ENCODE assay signal across 12 cellular contexts in the genomic region with DNA sequence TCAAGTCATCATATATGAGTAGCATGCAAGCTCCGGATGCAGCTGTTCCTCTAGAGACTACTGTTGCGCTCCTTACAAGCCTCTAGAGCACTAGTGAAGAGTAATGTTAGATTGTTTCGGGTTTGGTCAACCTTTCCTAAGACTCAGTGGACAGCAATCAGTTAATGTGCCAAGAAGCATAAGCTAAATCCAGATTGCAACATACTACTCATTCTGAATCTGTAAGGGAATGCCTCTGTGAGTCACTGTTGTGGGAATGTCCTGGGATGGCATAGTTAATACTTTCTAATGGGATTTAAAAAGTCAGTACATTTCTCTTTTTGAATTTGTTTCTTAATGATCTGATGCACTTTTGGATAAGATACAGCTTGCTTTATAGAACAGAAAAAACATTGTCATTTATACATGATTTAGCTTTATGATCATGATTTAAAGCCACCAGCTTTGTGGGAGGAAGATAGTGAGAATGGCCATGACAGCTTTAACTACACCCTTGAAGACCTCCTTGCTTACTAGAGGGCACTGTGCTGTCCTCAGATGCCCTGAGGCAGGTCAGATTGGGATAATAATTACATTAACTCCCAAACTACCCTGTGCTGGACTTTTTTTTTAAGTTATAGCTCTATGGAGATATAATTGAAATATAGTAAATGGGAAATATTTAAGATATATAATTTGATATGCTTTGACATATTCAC.
DNase-seq lines count a peak whose midpoint lies in the region; TF ChIP-seq lines count a peak whose summit lies in the region.
"Had no signal": no experiment of that assay in that cellular context is flagged by ENCODE, and none has a peak within 500 bp of the region (broad histone marks: within the 10 kb centered on the region; RNA-seq: fewer than 3 reads in every experiment).

No MANE protein-coding gene starts in this region.

- DNase-seq in HFF-Myc (ENCODE audit: extremely low read depth, low read depth) (peak; percentile 12), SW480 (ENCODE audit: low spot score) (peak; percentile 50), fibroblast of the aortic adventitia (ENCODE audit: low read depth) (peak; percentile 82), SK-N-DZ (ENCODE audit: low spot score) (no peak), NCI-H526 treated with DMSO at 0.1 percent for 48 hours (lab: John Stamatoyannopoulos, UW) (no peak), CD14-positive monocyte (ENCODE audit: low spot score) (no peak)
- DNase-seq: cerebellar nuclear complex; GDM1; hypothalamus; stimulated activated CD4-positive, alpha-beta T cell treated with anti-CD3 and anti-CD28 coated beads, Interleukin-15, amount 100 ng/mL, for 24 hours had no signal

- H3K36me3 Mint-ChIP-seq in CD14-positive monocyte: no peaks in the 10 kb centered on the region
- H3K36me3 Mint-ChIP-seq: stimulated activated memory B cell treated with anti-CD40 and anti-IgM and Interleukin-4, amounts not matched to agents 10 μg/mL and 1 μg/mL and 100 μg/mL, for 72 hours had no signal

- peaks cover 42% of the 10 kb centered on the region for H3K4me1 ChIP-seq in skeletal muscle satellite cell (ENCODE audit: control insufficient read depth, insufficient read depth, low read length)

- H3K27ac Mint-ChIP-seq in CD14-positive monocyte: no peak overlapping the region
- H3K27ac Mint-ChIP-seq: stimulated activated memory B cell treated with anti-CD40 and anti-IgM and Interleukin-4, amounts not matched to agents 10 μg/mL and 1 μg/mL and 100 μg/mL, for 72 hours had no signal

- peak overlapping the region; percentile 85 for H3K9ac ChIP-seq in skeletal muscle satellite cell (ENCODE audit: low read depth, low read length)

- peaks cover 0 to 2% (median 1%) of the 10 kb centered on the region in 3 donors for H3K27me3 Mint-ChIP-seq in CD14-positive monocyte (ENCODE audit: low read depth in 3 of 3)

- H3K36me3 ChIP-seq in skeletal muscle satellite cell (ENCODE audit: insufficient read depth, low read length): peaks cover 9% of the 10 kb centered on the region

- H3K4me1 Mint-ChIP-seq in CD14-positive monocyte: no peaks in the 10 kb centered on the region
- H3K4me1 Mint-ChIP-seq: stimulated activated memory B cell treated with anti-CD40 and anti-IgM and Interleukin-4, amounts not matched to agents 10 μg/mL and 1 μg/mL and 100 μg/mL, for 72 hours had no signal

- intact Hi-C loops in CD14-positive monocyte (cut with micrococcal nuclease): no loop called here

- H3K9me3 ChIP-seq in skeletal muscle satellite cell (replicated peaks; ENCODE audit: low read length): no peaks in the 10 kb centered on the region

- H3K4me2 ChIP-seq in skeletal muscle satellite cell (ENCODE audit: low read length): peak overlapping the region; percentile 76

- no peak overlapping the region for H3K4me3 Mint-ChIP-seq in CD14-positive monocyte
- H3K4me3 Mint-ChIP-seq: stimulated activated memory B cell treated with anti-CD40 and anti-IgM and Interleukin-4, amounts not matched to agents 10 μg/mL and 1 μg/mL and 100 μg/mL, for 72 hours had no signal

- no peak overlapping the region for H3K4me3 ChIP-seq in HFF-Myc (replicated peaks; ENCODE audit: low read depth, low read length)
- no peak overlapping the region for H3K4me3 ChIP-seq in fibroblast of the aortic adventitia (ENCODE audit: low read depth, low read length)
- H3K4me3 ChIP-seq in skeletal muscle satellite cell (ENCODE audit: low read length): peak overlapping the region; percentile 45

- TF ChIP-seq CTCF in HFF-Myc (IDR thresholded peaks at IDR 0.05; ENCODE audit: low read depth, low read length, missing control alignments) (no peak), fibroblast of the aortic adventitia (IDR thresholded peaks at IDR 0.05; ENCODE audit: insufficient read depth, low read length) (no peak), CD14-positive monocyte (IDR thresholded peaks at IDR 0.05) (no peak)

- peaks cover 0 to 3% (median 0%) of the 10 kb centered on the region in 7 donors for H3K9me3 Mint-ChIP-seq in CD14-positive monocyte

- no peaks in the 10 kb centered on the region for H3K27me3 ChIP-seq in skeletal muscle satellite cell (ENCODE audit: control insufficient read depth, insufficient read depth, low read length)

Comparison
In these comparisons a context has a peak if more than half of its experiments do, and no peak if none do; other contexts are left out.
1. DNase-seq: peak in HFF-Myc (single experiment), SW480 (single experiment) and fibroblast of the aortic adventitia (single experiment); none in SK-N-DZ (single experiment), NCI-H526 treated with DMSO at 0.1 percent for 48 hours (single experiment) and CD14-positive monocyte (single experiment).